19 cellular contexts compared by ENCODE assay signal in genomic region chr5:171407234-171407633, GRCh38. TPM values are rescaled to one million over a fixed set of nuclear protein-coding genes. Genes with fewer than 3 reads are reported as not detected.
"Had no signal": no experiment of that assay in that cellular context is flagged by ENCODE, and none has a peak within 500 bp of the region (broad histone marks: within the 10 kb centered on the region; RNA-seq: fewer than 3 reads in every experiment).

No MANE protein-coding gene starts in this region.

- H3K27ac Mint-ChIP-seq: activated CD4-positive, alpha-beta T cell treated with anti-CD3 and anti-CD28 coated beads, Interleukin-2, amount 10 ng/mL, durations not matched to agents 7 days and 5 days; nephron had no signal

- H3K27me3 ChIP-seq: brain microvascular endothelial cell, esophagus muscularis mucosa, sigmoid colon, upper lobe of left lung had no signal

- FAIRE-seq: endometrium, TTC549 had no signal

- H3K4me3 Mint-ChIP-seq: activated CD4-positive, alpha-beta T cell treated with anti-CD3 and anti-CD28 coated beads, Interleukin-2, amount 10 ng/mL, durations not matched to agents 7 days and 5 days; immature natural killer cell; nephron had no signal

- H3K9me3 Mint-ChIP-seq: activated CD4-positive, alpha-beta T cell treated with anti-CD3 and anti-CD28 coated beads, Interleukin-2, amount 10 ng/mL, durations not matched to agents 7 days and 5 days; immature natural killer cell had no signal

- H3K27me3 Mint-ChIP-seq: activated CD4-positive, alpha-beta T cell treated with anti-CD3 and anti-CD28 coated beads, Interleukin-2, amount 10 ng/mL, durations not matched to agents 7 days and 5 days had no signal

- DNase-seq: activated CD4-positive, alpha-beta T cell treated with anti-CD3 and anti-CD28 coated beads, Interleukin-2, amount 10 ng/mL, durations not matched to agents 7 days and 5 days; activated CD4-positive, CD25-positive, alpha-beta regulatory T cell; activated naive CD4-positive, alpha-beta T cell; amygdala; brain microvascular endothelial cell; foreskin fibroblast; immature natural killer cell; sigmoid colon; stimulated activated CD4-positive, alpha-beta T cell treated with anti-CD3 and anti-CD28 coated beads, Interleukin-12 subunit alpha, Interleukin-12 subunit beta, amount 100 ng/mL, for 4 hours; stimulated activated naive CD4-positive, alpha-beta T cell; upper lobe of left lung had no signal

- H3K27ac ChIP-seq: brain microvascular endothelial cell, esophagus muscularis mucosa, sigmoid colon, SK-N-MC, upper lobe of left lung had no signal

- H3K9me3 ChIP-seq: esophagus muscularis mucosa, sigmoid colon, upper lobe of left lung had no signal

- H3K4me3 ChIP-seq: esophagus muscularis mucosa, lung, sigmoid colon, SK-N-MC, upper lobe of left lung had no signal

RNA-seq across cellular contexts. Expression of gene FGF18, which starts 12.2 kb away (rescaled TPM):
- total RNA-seq: dermis microvascular lymphatic vessel endothelial cell; T-helper 1 cell treated with Interleukin-12 subunit alpha and Interleukin-12 subunit beta and Interleukin-4 antibody, amounts not matched to agents 30 ng/mL and 1 ng/mL, for 36 hours had no signal
- polyA plus RNA-seq: immature natural killer cell had no signal
